Comparison of ENCODE assay signal across 8 cellular contexts in the genomic region with DNA sequence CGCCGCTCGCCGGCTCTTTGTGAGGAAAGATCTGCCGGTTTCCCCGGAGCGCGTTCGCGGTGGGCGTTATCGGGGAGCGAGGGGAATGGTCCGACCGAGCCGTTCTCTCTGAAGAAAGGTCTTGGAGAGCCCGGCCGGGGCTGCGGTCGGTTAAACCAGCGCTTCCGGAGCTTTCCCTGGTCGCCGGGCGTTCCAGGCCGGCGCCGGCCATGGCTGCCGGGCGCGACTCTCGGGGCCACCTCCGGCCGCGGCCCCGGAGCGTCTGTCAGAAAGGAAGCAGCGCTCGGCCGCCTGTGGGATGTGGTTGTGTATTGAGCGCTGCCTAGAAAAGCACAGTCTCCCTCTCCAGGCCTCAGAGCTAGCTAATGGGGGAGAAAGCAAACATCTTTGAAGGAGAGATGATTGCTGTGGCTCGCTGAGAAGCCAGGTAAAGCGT. TPM values are rescaled to one million over a fixed set of nuclear protein-coding genes. Genes with fewer than 3 reads are reported as not detected.
DNase-seq lines count a peak whose midpoint lies in the region; ATAC-seq and TF ChIP-seq lines count a peak whose summit lies in the region.

No MANE protein-coding gene starts in this region.

- H3K9me3 ChIP-seq in DND-41 (ENCODE audit: insufficient read depth, low read length, severe bottlenecking) (no peaks in the 10 kb centered on the region), KOPT-K1 (ENCODE audit: insufficient read depth, low read length, poor library complexity, severe bottlenecking) (no peaks in the 10 kb centered on the region), hepatocyte (ENCODE audit: low read depth) (no peaks in the 10 kb centered on the region)

- peaks cover 18% of the 10 kb centered on the region for H4K20me1 ChIP-seq in DND-41 (ENCODE audit: insufficient read depth, low read length)
- peaks cover 46% of the 10 kb centered on the region for H4K20me1 ChIP-seq in hepatocyte (ENCODE audit: insufficient read depth, poor library complexity, severe bottlenecking)

- peaks cover 33% of the 10 kb centered on the region for H3K79me2 ChIP-seq in DND-41 (ENCODE audit: insufficient read depth, low read length)
- H3K79me2 ChIP-seq in hepatocyte = peaks cover 45% of the 10 kb centered on the region

- in situ Hi-C loops in astrocyte of the cerebellum (cut with HindIII; ENCODE audit: low sequenced_read_pairs) = no loop called here

- H3K36me3 ChIP-seq in DND-41 (ENCODE audit: insufficient read depth, low read length) (no peaks in the 10 kb centered on the region; the same call in 1 of the 2 replicates), KOPT-K1 (ENCODE audit: insufficient read depth, low read length) (no peaks in the 10 kb centered on the region), hepatocyte (replicated peaks; ENCODE audit: insufficient read depth, low read depth) (no peaks in the 10 kb centered on the region)

- no peaks in the 10 kb centered on the region for H3K9me2 ChIP-seq in hepatocyte (replicated peaks; ENCODE audit: insufficient read depth)

- H2AFZ ChIP-seq in DND-41 (ENCODE audit: low read depth, low read length) (peak overlapping the region; percentile 80), hepatocyte (peak overlapping the region; percentile 92)

- H3K4me2 ChIP-seq in DND-41 (ENCODE audit: insufficient read depth, low read length) (peak overlapping the region; percentile 94), hepatocyte (peak overlapping the region; percentile 85)

- TF ChIP-seq CTCF in DND-41 (IDR thresholded peaks at IDR 0.05; ENCODE audit: borderline replicate concordance, extremely low read depth, low read length, poor library complexity, severe bottlenecking) = peak; percentile 27
- TF ChIP-seq CTCF in astrocyte of the cerebellum (IDR thresholded peaks at IDR 0.05; ENCODE audit: low read depth, low read length, missing control alignments) = peak; percentile 24
- no peak for TF ChIP-seq CTCF in hepatocyte (IDR thresholded peaks at IDR 0.05; ENCODE audit: poor library complexity)

- H3K9ac ChIP-seq in DND-41 (ENCODE audit: low read depth, low read length) = peak overlapping the region; percentile 74

- H3K27me3 ChIP-seq in DND-41 (ENCODE audit: insufficient read depth, low read length, poor library complexity) (peaks cover 16% of the 10 kb centered on the region), hepatocyte (no peaks in the 10 kb centered on the region)

- peak; percentile 64 for DNase-seq in DND-41
- peak; percentile 23 to 75 (median 40) for DNase-seq in T-helper 2 cell
- peak; percentile 50 for DNase-seq in astrocyte of the cerebellum (ENCODE audit: low read depth)
- peak; percentile 85 for DNase-seq in hepatocyte (ENCODE audit: low spot score)
- peak; percentile 61 for DNase-seq in putamen (ENCODE audit: low spot score)
- no peak for DNase-seq in NCI-H524 treated with DMSO at 0.1 percent for 48 hours (lab: John Stamatoyannopoulos, UW)

- H3K4me1 ChIP-seq in DND-41 (ENCODE audit: insufficient read depth, low read length) (peaks cover 33% of the 10 kb centered on the region), hepatocyte (ENCODE audit: insufficient read depth) (peaks cover 10% of the 10 kb centered on the region)

- peak overlapping the region; percentile 59 to 80 for H3K4me3 ChIP-seq in DND-41 (ENCODE audit: low read depth in 1 of 2, low read length in 2 of 2)
- H3K4me3 ChIP-seq in astrocyte of the cerebellum (ENCODE audit: low read depth, low read length) = peak overlapping the region; percentile 72
- peak overlapping the region; percentile 82 for H3K4me3 ChIP-seq in hepatocyte

- ATAC-seq in DND-41 (ENCODE audit: insufficient read depth, low read depth) (peak; percentile 66), GM21576 (IDR thresholded peaks at IDR 0.05; ENCODE audit: unreplicated experiment) (peak; percentile 40)

- WGBS in hepatocyte (ENCODE audit: low lambda C conversion rate, missing lambda C conversion rate) = 4% methylated on average over 36 of the region's 43 CpGs

- H3K27ac ChIP-seq in DND-41 (ENCODE audit: low read length) (peak overlapping the region; percentile 45), KOPT-K1 (ENCODE audit: low read depth, low read length, poor library complexity, severe bottlenecking) (peak overlapping the region; percentile 53), hepatocyte (peak overlapping the region; percentile 99)

RNA-seq across cellular contexts. Expression of a gene that starts 0.7 kb away (rescaled TPM):
- total RNA-seq in hepatocyte = 43.2 and 51.0 TPM in 2 replicates
- polyA plus RNA-seq in hepatocyte = 24.2 and 32.1 TPM in 2 replicates

RNA-seq across cellular contexts. Expression of a gene that starts 13.7 kb away (rescaled TPM):
- total RNA-seq in hepatocyte = 7.2 and 8.5 TPM in 2 replicates
- 11.0 and 12.8 TPM in 2 replicates for polyA plus RNA-seq in hepatocyte

RNA-seq across cellular contexts. Expression of a gene that starts 40.6 kb away (rescaled TPM):
- 38.5 and 43.9 TPM in 2 replicates for total RNA-seq in hepatocyte
- polyA plus RNA-seq in hepatocyte = 18.0 and 22.5 TPM in 2 replicates

Comparison
In these comparisons a context has a peak if more than half of its experiments do, and no peak if none do; other contexts are left out.
1. H3K27ac ChIP-seq: peak in every context shown above with its lines; median percentile 99 in hepatocyte; 53 in KOPT-K1; 45 in DND-41.